In the genomic region with DNA sequence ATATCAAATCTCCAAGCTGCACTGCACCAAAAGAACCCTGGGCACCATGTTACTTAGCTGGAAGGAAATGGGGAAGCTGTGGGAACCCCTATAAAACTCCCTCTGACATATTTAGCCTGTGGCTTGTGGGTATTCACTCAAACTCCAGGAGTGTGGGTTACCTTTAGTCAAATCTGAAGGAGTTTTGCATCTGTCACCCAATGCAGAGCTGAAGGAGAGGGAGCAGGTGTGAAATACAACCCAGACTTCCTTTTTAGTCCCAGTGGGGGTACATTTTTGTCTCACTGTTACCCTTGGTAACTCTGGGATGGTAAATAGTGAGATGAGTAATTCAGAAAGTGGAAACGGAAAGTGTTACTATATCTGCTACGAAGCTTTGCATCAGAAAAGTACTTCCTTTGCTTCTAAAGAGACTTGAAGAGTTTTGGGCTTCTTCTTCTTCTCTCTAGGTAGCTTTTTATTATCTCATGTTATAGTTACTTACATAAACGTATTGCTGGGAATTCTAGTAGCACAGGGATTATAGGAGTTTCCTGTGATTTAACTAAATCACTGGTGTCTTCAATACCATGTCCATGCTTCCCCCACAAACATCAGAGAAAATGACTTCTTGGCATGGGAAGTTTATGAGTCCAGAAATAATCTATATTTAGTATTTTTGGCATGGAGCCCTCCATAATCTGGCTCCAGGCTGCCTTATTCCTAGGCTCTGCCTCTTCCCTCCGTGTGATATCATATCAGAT, we compare ENCODE assay signal across 1 cellular context.
TF ChIP-seq lines count a peak whose summit lies in the region.

No MANE protein-coding gene starts in this region.

TF ChIP-seq in GM23338, 12 proteins besides CTCF, POLR2A, EP300 and RAD21 (continued from another document):
- no peak for TF ChIP-seq ZNF462 (CRISPR knock-in tag; IDR thresholded peaks at IDR 0.05)
